Comparison of ENCODE assay signal across 13 cellular contexts in genomic region chr14:103293465-103293864, GRCh38.
"Had no signal": no experiment of that assay in that cellular context is flagged by ENCODE, and none has a peak within 500 bp of the region (broad histone marks: within the 10 kb centered on the region; RNA-seq: fewer than 3 reads in every experiment).

No MANE protein-coding gene starts in this region.

- H3K4me1 ChIP-seq: foreskin keratinocyte, gastroesophageal sphincter, heart left ventricle, neural progenitor cell, parathyroid adenoma, prostate gland, stomach, testis, tibial artery had no signal

- H3K36me3 ChIP-seq: esophagus muscularis mucosa, gastroesophageal sphincter, heart left ventricle, neural progenitor cell, prostate gland, stomach, tibial artery had no signal

- H2AFZ ChIP-seq: hepatocyte, neural progenitor cell had no signal

- H3K4me2 ChIP-seq: hepatocyte, neural progenitor cell had no signal

- H3K27me3 ChIP-seq: hepatocyte, neural progenitor cell, testis had no signal

- H3K9me3 ChIP-seq: esophagus muscularis mucosa, gastroesophageal sphincter, heart left ventricle, prostate gland, stomach, testis, tibial artery had no signal

- H3K79me2 ChIP-seq: hepatocyte, parathyroid adenoma had no signal

- H3K27ac ChIP-seq: dorsolateral prefrontal cortex, esophagus muscularis mucosa, foreskin keratinocyte, gastroesophageal sphincter, heart left ventricle, hepatocyte, neural progenitor cell, parathyroid adenoma, prostate gland, stomach, testis, tibial artery had no signal

- H3K4me3 ChIP-seq: dorsolateral prefrontal cortex, esophagus muscularis mucosa, gastroesophageal sphincter, heart left ventricle, hepatocyte, lung, neural progenitor cell, prostate gland, stomach, testis, tibial artery had no signal

- H3K9ac ChIP-seq: neural progenitor cell, parathyroid adenoma had no signal
